In genomic region chr10:38242061-38242460, GRCh38 we compare ENCODE assay signal across 7 cellular contexts.
DNase-seq lines count a peak whose midpoint lies in the region; ATAC-seq and TF ChIP-seq lines count a peak whose summit lies in the region.
"Not testable (repeated sequence)": the region's sequence is repeated elsewhere in the genome, so short reads cannot be mapped to it uniquely, and the experiment has no call there.

No MANE protein-coding gene starts in this region.

- H3K9ac ChIP-seq in GM23248, result not testable (repeated sequence)

- H3K4me3 ChIP-seq in A673 (ENCODE audit: low read depth, low read length, poor library complexity, severe bottlenecking); GM23248; epithelial cell of esophagus (ENCODE audit: low read length); fibroblast of pulmonary artery (replicated peaks; ENCODE audit: low read depth, low read length): not testable (repeated sequence)

- not testable (repeated sequence) for H3F3A ChIP-seq in GM23248 (ENCODE audit: insufficient read depth)

- POLR2A ChIA-PET in A673 (lab: Charles Lee; ENCODE audit: low non-redundant PET), result not testable (repeated sequence)

- H3K4me1 ChIP-seq in A673 (ENCODE audit: insufficient read depth, low read length, poor library complexity, severe bottlenecking); GM23248 (ENCODE audit: insufficient read depth): not testable (repeated sequence)

- in situ Hi-C loops in GM23248 (cut with MboI), result not testable (repeated sequence)

- H3K4me2 ChIP-seq in GM23248 (ENCODE audit: unreplicated experiment), result not testable (repeated sequence)

- not testable (repeated sequence) for H3K27me3 ChIP-seq in A673 (replicated peaks; ENCODE audit: insufficient read depth, low read depth, low read length, poor library complexity); GM23248 (replicated peaks; ENCODE audit: insufficient read depth)

- H3K36me3 ChIP-seq in A673 (ENCODE audit: insufficient read depth, low read length, poor library complexity, severe bottlenecking); GM23248 (ENCODE audit: low read depth): not testable (repeated sequence)

- H3K27ac ChIP-seq in A673 (ENCODE audit: low read depth, low read length, poor library complexity, severe bottlenecking); GM23248: not testable (repeated sequence)

- DNase-seq in A673 (ENCODE audit: low spot score) (peak; percentile 1), GM23248 (peak; percentile 25), NCI-H446 (lab: John Stamatoyannopoulos, UW) (peak; percentile 5 to 25), T1000 (lab: John Stamatoyannopoulos, UW) (peak; percentile 4), epithelial cell of esophagus (ENCODE audit: low read depth) (peak; percentile 6), fibroblast of pulmonary artery (ENCODE audit: low read depth) (peak; percentile 6), left cardiac atrium (peak; percentile 20)

- not testable (repeated sequence) for H3K9me2 ChIP-seq in GM23248 (ENCODE audit: insufficient read depth)

- not testable (repeated sequence) for H3K79me2 ChIP-seq in GM23248 (ENCODE audit: insufficient read depth)

- TF ChIP-seq CTCF in A673 (conservative IDR thresholded peaks at IDR 0.05; ENCODE audit: low read depth, low read length); epithelial cell of esophagus (IDR thresholded peaks at IDR 0.05; ENCODE audit: insufficient read depth, low read depth, low read length, missing control alignments); fibroblast of pulmonary artery (IDR thresholded peaks at IDR 0.05; ENCODE audit: low read length, missing control alignments): not testable (repeated sequence)

- H3K9me3 ChIP-seq in A673 (ENCODE audit: low read depth, low read length, poor library complexity, severe bottlenecking); GM23248 (ENCODE audit: low read depth): not testable (repeated sequence)

- intact Hi-C loops in A673 (cut with micrococcal nuclease; ENCODE audit: unreplicated experiment); left cardiac atrium (cut with DNase I): not testable (repeated sequence)

- CTCF ChIA-PET in A673 (lab: Charles Lee), result not testable (repeated sequence)

- H4K20me1 ChIP-seq in GM23248 (ENCODE audit: insufficient read depth), result not testable (repeated sequence)

- not testable (repeated sequence) for BruUV-seq in A673 (replicated peaks; lab: Mats Ljungman, UMichigan)

- H2AFZ ChIP-seq in GM23248, result not testable (repeated sequence)

- ATAC-seq in left cardiac atrium, result not testable (repeated sequence)

- WGBS in GM23248 (ENCODE audit: low coverage in 1 of 2, low lambda C conversion rate in 2 of 2, missing lambda C conversion rate in 2 of 2), 2 experiments, result 0% methylated on average over 1 of the region's 1 CpG
